Comparison of ENCODE assay signal across 1 cellular context in the genomic region with DNA sequence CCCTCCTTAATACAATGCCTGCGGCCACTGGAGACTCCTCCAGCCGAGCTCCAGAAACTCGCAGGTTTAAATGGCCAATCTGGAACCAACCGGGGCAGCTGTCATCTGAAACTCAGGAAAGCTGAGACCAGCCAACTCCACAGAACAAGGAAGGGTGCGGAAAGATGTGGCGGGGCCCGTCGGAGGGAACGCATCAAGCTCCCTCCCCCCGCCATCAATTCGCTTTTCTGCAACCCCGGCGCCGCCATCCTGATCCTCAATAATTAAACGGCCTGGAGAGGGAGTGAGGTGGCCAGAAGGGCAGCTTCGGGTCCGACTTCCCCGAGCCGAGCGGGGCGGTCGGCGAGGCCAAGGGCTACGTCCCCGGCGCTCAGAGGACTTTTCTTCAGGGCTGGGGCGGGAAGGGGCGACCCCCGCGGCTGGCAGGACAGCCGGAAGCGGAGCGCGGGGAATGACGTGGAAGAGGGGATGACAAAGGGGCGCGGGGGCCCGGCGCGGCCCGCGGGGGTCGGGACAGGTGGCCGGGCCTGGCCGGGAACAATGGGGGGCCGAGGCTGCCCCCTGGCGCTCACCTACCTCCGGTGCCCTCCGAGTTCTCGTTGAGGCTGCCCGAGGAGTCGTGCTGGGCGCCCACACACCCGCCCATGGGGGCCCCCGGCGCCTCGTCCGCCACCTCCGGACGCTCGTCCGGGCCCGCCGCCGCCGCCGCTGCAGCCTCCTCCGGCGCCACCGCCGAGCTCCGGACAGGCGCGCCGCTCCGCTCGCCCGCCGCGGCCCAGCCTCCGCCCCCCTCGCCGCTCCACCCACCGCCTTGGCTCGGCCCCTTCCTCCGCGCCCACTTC.
TF ChIP-seq lines count a peak whose summit lies in the region.

TSS of gene UBTD2 (minus strand) at position 745 of the 842 bp plus-strand sequence. CDS start at position 646, 99 bp downstream.

TF ChIP-seq in HEK293, 187 proteins besides CTCF, POLR2A, EP300 and RAD21 (continued from another document):
- TF ChIP-seq ZBTB11 (tag by site-specific recombination; conservative IDR thresholded peaks at IDR 0.05; ENCODE audit: low read depth) (peak; percentile 48; the same call in 1 of the 2 replicates), KLF8 (tag by site-specific recombination; IDR thresholded peaks at IDR 0.05) (peak; percentile 68; the same call in 1 of the 2 replicates), ZNF785 (tag by site-specific recombination; IDR thresholded peaks at IDR 0.05) (no peak), ZNF366 (tag by site-specific recombination; conservative IDR thresholded peaks at IDR 0.05) (peak; percentile 56; the same call in 1 of the 2 replicates), KLF16 (tag by site-specific recombination; IDR thresholded peaks at IDR 0.05) (no peak; the same call in 1 of the 2 replicates), SP7 (tag by site-specific recombination; IDR thresholded peaks at IDR 0.05) (peak; percentile 48; the same call in 1 of the 2 replicates), REPIN1 (tag by site-specific recombination; IDR thresholded peaks at IDR 0.05; ENCODE audit: low read depth) (no peak), ZXDB (tag by site-specific recombination; IDR thresholded peaks at IDR 0.05) (peak; percentile 67; the same call in 1 of the 2 replicates), ZNF501 (tag by site-specific recombination; IDR thresholded peaks at IDR 0.05) (peak; percentile 67; the same call in 1 of the 2 replicates), ZNF776 (tag by site-specific recombination; IDR thresholded peaks at IDR 0.05; ENCODE audit: borderline replicate concordance) (no peak), ZNF692 (tag by site-specific recombination; IDR thresholded peaks at IDR 0.05) (peak; percentile 83), ZNF596 (tag by site-specific recombination; IDR thresholded peaks at IDR 0.05) (no peak), ZNF248 (tag by site-specific recombination; IDR thresholded peaks at IDR 0.05) (no peak), ATF2 (tag by site-specific recombination; IDR thresholded peaks at IDR 0.05; ENCODE audit: low read depth) (no peak), ZBTB10 (tag by site-specific recombination; IDR thresholded peaks at IDR 0.05) (peak; percentile 86), ZBTB21 (tag by site-specific recombination; IDR thresholded peaks at IDR 0.05) (peak; percentile 42; the same call in 1 of the 2 replicates), ZNF610 (tag by site-specific recombination; IDR thresholded peaks at IDR 0.05; ENCODE audit: borderline replicate concordance) (0 out of 2 replicates have a peak, but pooled peaks have one; percentile 19), ZNF302 (tag by site-specific recombination; IDR thresholded peaks at IDR 0.05; ENCODE audit: low read depth) (no peak), ZNF324 (tag by site-specific recombination; IDR thresholded peaks at IDR 0.05) (no peak), PRDM2 (tag by site-specific recombination; IDR thresholded peaks at IDR 0.05; ENCODE audit: borderline replicate concordance) (no peak), ZNF148 (tag by site-specific recombination; IDR thresholded peaks at IDR 0.05; ENCODE audit: borderline replicate concordance) (no peak), ZNF266 (tag by site-specific recombination; IDR thresholded peaks at IDR 0.05; ENCODE audit: low read depth) (no peak), ZIC2 (tag by site-specific recombination; IDR thresholded peaks at IDR 0.05) (peak; percentile 89), MYNN (tag by site-specific recombination; IDR thresholded peaks at IDR 0.05; ENCODE audit: borderline replicate concordance) (no peak)
- TF ChIP-seq, protein P1, sequence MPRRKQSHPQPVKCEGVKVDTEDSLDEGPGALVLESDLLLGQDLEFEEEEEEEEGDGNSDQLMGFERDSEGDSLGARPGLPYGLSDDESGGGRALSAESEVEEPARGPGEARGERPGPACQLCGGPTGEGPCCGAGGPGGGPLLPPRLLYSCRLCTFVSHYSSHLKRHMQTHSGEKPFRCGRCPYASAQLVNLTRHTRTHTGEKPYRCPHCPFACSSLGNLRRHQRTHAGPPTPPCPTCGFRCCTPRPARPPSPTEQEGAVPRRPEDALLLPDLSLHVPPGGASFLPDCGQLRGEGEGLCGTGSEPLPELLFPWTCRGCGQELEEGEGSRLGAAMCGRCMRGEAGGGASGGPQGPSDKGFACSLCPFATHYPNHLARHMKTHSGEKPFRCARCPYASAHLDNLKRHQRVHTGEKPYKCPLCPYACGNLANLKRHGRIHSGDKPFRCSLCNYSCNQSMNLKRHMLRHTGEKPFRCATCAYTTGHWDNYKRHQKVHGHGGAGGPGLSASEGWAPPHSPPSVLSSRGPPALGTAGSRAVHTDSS (tag by site-specific recombination; IDR thresholded peaks at IDR 0.05): no peak
- TF ChIP-seq, protein P2, sequence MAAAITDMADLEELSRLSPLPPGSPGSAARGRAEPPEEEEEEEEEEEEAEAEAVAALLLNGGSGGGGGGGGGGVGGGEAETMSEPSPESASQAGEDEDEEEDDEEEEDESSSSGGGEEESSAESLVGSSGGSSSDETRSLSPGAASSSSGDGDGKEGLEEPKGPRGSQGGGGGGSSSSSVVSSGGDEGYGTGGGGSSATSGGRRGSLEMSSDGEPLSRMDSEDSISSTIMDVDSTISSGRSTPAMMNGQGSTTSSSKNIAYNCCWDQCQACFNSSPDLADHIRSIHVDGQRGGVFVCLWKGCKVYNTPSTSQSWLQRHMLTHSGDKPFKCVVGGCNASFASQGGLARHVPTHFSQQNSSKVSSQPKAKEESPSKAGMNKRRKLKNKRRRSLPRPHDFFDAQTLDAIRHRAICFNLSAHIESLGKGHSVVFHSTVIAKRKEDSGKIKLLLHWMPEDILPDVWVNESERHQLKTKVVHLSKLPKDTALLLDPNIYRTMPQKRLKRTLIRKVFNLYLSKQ (tag by site-specific recombination; IDR thresholded peaks at IDR 0.05; ENCODE audit: borderline replicate concordance): no peak
